In the genomic region with DNA sequence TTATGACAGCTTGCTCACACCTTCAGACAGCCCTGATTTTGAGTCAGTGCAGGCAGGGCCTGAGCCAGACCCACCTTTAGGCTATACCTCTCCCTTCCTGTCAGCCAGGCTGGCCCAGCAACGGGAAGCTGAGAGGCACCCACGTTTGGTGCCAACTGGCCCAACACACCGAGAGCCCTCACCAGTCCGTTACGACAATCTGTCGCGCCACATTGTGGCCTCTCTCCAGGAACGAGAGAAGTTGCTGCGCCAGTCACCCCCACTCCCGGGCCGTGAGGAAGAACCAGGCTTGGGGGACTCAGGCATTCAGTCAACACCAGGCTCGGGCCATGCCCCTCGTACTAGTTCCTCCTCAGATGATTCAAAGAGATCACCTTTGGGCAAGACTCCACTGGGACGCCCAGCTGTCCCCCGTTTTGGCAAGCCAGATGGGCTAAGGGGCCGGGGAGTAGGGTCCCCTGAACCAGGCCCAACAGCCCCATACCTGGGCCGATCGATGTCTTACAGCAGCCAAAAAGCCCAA, we compare ENCODE assay signal across 1 cellular context.
TF ChIP-seq lines count a peak whose summit lies in the region.

No MANE protein-coding gene starts in this region.

TF ChIP-seq in K562, 482 proteins besides CTCF, POLR2A, EP300 and RAD21:
- no peak for TF ChIP-seq MAZ (CRISPR knock-in tag; conservative IDR thresholded peaks at IDR 0.05 in 1 of 2, IDR thresholded peaks at IDR 0.05 in 1 of 2)
- TF ChIP-seq CC2D1A (IDR thresholded peaks at IDR 0.05), result no peak
- TF ChIP-seq RBFOX2 (IDR thresholded peaks at IDR 0.05; ENCODE audit: low read depth, low read length), result peak; percentile 50
- no peak for TF ChIP-seq MAFK (IDR thresholded peaks at IDR 0.05; ENCODE audit: low read length)
- 0 out of 2 replicates have a peak, but pooled peaks have one; percentile 11 for TF ChIP-seq SUPT5H (IDR thresholded peaks at IDR 0.05)
- TF ChIP-seq POLR2G (IDR thresholded peaks at IDR 0.05; ENCODE audit: low read depth, low read length), result peak; percentile 67
- TF ChIP-seq, protein P1, sequence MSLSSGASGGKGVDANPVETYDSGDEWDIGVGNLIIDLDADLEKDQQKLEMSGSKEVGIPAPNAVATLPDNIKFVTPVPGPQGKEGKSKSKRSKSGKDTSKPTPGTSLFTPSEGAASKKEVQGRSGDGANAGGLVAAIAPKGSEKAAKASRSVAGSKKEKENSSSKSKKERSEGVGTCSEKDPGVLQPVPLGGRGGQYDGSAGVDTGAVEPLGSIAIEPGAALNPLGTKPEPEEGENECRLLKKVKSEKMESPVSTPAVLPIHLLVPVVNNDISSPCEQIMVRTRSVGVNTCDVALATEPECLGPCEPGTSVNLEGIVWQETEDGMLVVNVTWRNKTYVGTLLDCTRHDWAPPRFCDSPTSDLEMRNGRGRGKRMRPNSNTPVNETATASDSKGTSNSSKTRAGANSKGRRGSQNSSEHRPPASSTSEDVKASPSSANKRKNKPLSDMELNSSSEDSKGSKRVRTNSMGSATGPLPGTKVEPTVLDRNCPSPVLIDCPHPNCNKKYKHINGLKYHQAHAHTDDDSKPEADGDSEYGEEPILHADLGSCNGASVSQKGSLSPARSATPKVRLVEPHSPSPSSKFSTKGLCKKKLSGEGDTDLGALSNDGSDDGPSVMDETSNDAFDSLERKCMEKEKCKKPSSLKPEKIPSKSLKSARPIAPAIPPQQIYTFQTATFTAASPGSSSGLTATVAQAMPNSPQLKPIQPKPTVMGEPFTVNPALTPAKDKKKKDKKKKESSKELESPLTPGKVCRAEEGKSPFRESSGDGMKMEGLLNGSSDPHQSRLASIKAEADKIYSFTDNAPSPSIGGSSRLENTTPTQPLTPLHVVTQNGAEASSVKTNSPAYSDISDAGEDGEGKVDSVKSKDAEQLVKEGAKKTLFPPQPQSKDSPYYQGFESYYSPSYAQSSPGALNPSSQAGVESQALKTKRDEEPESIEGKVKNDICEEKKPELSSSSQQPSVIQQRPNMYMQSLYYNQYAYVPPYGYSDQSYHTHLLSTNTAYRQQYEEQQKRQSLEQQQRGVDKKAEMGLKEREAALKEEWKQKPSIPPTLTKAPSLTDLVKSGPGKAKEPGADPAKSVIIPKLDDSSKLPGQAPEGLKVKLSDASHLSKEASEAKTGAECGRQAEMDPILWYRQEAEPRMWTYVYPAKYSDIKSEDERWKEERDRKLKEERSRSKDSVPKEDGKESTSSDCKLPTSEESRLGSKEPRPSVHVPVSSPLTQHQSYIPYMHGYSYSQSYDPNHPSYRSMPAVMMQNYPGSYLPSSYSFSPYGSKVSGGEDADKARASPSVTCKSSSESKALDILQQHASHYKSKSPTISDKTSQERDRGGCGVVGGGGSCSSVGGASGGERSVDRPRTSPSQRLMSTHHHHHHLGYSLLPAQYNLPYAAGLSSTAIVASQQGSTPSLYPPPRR (CRISPR knock-in tag; IDR thresholded peaks at IDR 0.05; ENCODE audit: borderline replicate concordance), result no peak
